ENCODE assay signal across 8 cellular contexts in genomic region chr7:93231799-93232672, GRCh38. TPM values are rescaled to one million over a fixed set of nuclear protein-coding genes. Genes with fewer than 3 reads are reported as not detected.
DNase-seq lines count a peak whose midpoint lies in the region; ATAC-seq, FAIRE-seq and TF ChIP-seq lines count a peak whose summit lies in the region.

Gene VPS50, plus strand, starts transcription at chr7:93232366. Its CDS starts 102 bp downstream, at chr7:93232468.

- POLR2A ChIA-PET in IMR-90 (lab: Charles Lee; ENCODE audit: unreplicated experiment): no interaction called here

- peak within 1 kb of the TSS; percentile 98 for H4K5ac ChIP-seq in IMR-90 (ENCODE audit: low read depth, low read length)

- peak within 1 kb of the TSS; percentile 93 for H3K9ac ChIP-seq in IMR-90 (ENCODE audit: low read depth, low read length)

- no peak within 1 kb of the TSS for H2BK15ac ChIP-seq in IMR-90 (ENCODE audit: low read depth, low read length)

- peak within 1 kb of the TSS; percentile 72; the same call in 1 of the 2 replicates for H3K23ac ChIP-seq in IMR-90 (ENCODE audit: low read depth, low read length)

- in situ Hi-C loops in IMR-90 (cut with MboI; ENCODE audit: low sequenced_read_pairs): loop anchor here (25.0 kb wide), 1 partner anchor 980 kb away; no protein-coding TSS in a partner anchor

- DNase-seq in D721Med (ENCODE audit: insufficient read length, low spot score): peak; percentile 51
- DNase-seq in IMR-90: peak; percentile 93
- DNase-seq in OCI-M1 (lab: John Stamatoyannopoulos, UW): peak; percentile 100
- DNase-seq in activated T-cell treated with anti-CD3 and anti-CD28 coated beads for 24 hours (ENCODE audit: low read depth): peak; percentile 87
- peak; percentile 98 for DNase-seq in epithelial cell of esophagus (ENCODE audit: low read depth)
- peak; percentile 72 to 84 for DNase-seq in stimulated activated CD8-positive, alpha-beta memory T cell treated with anti-CD3 and anti-CD28 coated beads, Interleukin-4, amount 100 ng/mL, for 1 hour (ENCODE audit: low read depth in 2 of 2, low spot score in 1 of 2)

- peak within 1 kb of the TSS; percentile 99 for H3K4me2 ChIP-seq in IMR-90 (ENCODE audit: low read depth, low read length)

- H2AK5ac ChIP-seq in IMR-90 (ENCODE audit: low read depth, low read length): peak within 1 kb of the TSS; percentile 66; the same call in 1 of the 2 replicates

- peak within 1 kb of the TSS; percentile 90 for H2AK9ac ChIP-seq in IMR-90 (replicated peaks; ENCODE audit: low read depth, low read length, poor library complexity)

- FAIRE-seq in D721Med (lab: Jason Lieb, UNC): no peak

- H2BK20ac ChIP-seq in IMR-90 (ENCODE audit: low read depth, low read length): no peak within 1 kb of the TSS

- H4K20me1 ChIP-seq in IMR-90 (ENCODE audit: insufficient read depth, low read length): no peaks in the 10 kb centered on the region

- no peak within 1 kb of the TSS for H2BK120ac ChIP-seq in IMR-90 (ENCODE audit: low read depth, low read length)

- H2BK5ac ChIP-seq in IMR-90 (ENCODE audit: low read depth, low read length, poor library complexity, severe bottlenecking): peak within 1 kb of the TSS; percentile 63

- H3K27ac ChIP-seq in IMR-90 (ENCODE audit: insufficient read depth, low read length): peak within 1 kb of the TSS; percentile 64

- H3K9me1 ChIP-seq in IMR-90 (ENCODE audit: insufficient read depth, low read length): peaks cover 3% of the 10 kb centered on the region; the same call in 1 of the 2 replicates

- intact Hi-C loops in IMR-90 (cut with micrococcal nuclease): no loop called here

- peaks cover 16 to 25% of the 10 kb centered on the region in 2 experiments for H3K79me1 ChIP-seq in IMR-90 (ENCODE audit: low read depth in 1 of 2, low read length in 2 of 2)

- H4K91ac ChIP-seq in IMR-90 (ENCODE audit: insufficient read depth, low read depth, low read length): peak within 1 kb of the TSS; percentile 79

- peak within 1 kb of the TSS; percentile 85 for H3K56ac ChIP-seq in IMR-90 (ENCODE audit: extremely low read depth, insufficient read depth, low read length)

- 0 out of 2 replicates have a peak within 1 kb of the TSS, but pooled peaks have one; percentile 53 for H3K18ac ChIP-seq in IMR-90 (ENCODE audit: low read depth, low read length)

- H3K27me3 ChIP-seq in IMR-90 (ENCODE audit: control insufficient read depth, insufficient read depth, low read length) (peaks cover under 1% of the 10 kb centered on the region; the same call in 1 of the 2 replicates), mononuclear cell (ENCODE audit: insufficient read depth, low read length) (no peaks in the 10 kb centered on the region)

- TF ChIP-seq RAD21 in IMR-90 (IDR thresholded peaks at IDR 0.05; ENCODE audit: low read length): no peak

- no peaks in the 10 kb centered on the region for H3K4me1 ChIP-seq in IMR-90 (ENCODE audit: control insufficient read depth, insufficient read depth, low read length)
- peaks cover 14% of the 10 kb centered on the region for H3K4me1 ChIP-seq in mononuclear cell (ENCODE audit: insufficient read depth, low read length)

- TF ChIP-seq CTCF in D721Med (IDR thresholded peaks at IDR 0.05; ENCODE audit: insufficient read depth, missing control alignments): no peak
- no peak for TF ChIP-seq CTCF in IMR-90 (conservative IDR thresholded peaks at IDR 0.05; ENCODE audit: low read depth, low read length)
- TF ChIP-seq CTCF in epithelial cell of esophagus (IDR thresholded peaks at IDR 0.05; ENCODE audit: insufficient read depth, low read depth, low read length, missing control alignments): no peak

- TF ChIP-seq POLR2A in IMR-90 (IDR thresholded peaks at IDR 0.05; ENCODE audit: low read depth, low read length): no peak

- WGBS in IMR-90 (ENCODE audit: extremely low coverage in 2 of 2, insufficient read length in 1 of 2), 2 experiments: 0% methylated on average over 9 of the region's 40 CpGs; no CpG with 5 or more reads in 1 of the 2 experiments

- H3K4ac ChIP-seq in IMR-90 (ENCODE audit: low read depth, low read length): peak within 1 kb of the TSS; percentile 85

- peak within 1 kb of the TSS; percentile 98 for H2AFZ ChIP-seq in IMR-90 (replicated peaks; ENCODE audit: low read length, poor library complexity)

- H3K36me3 ChIP-seq in IMR-90 (ENCODE audit: control insufficient read depth, insufficient read depth, low read length): no peaks in the 10 kb centered on the region

- H3K14ac ChIP-seq in IMR-90 (replicated peaks; ENCODE audit: low read depth, low read length): peak within 1 kb of the TSS; percentile 97

- ATAC-seq in GM21528 (IDR thresholded peaks at IDR 0.05; ENCODE audit: low FRiP score, unreplicated experiment) (peak; percentile 99), IMR-90 (ENCODE audit: low read depth) (peak; percentile 100)

- dilution Hi-C loops in IMR-90 (cut with HindIII; ENCODE audit: low sequenced_read_pairs, unreplicated experiment): no loop called here

- H3K9me3 ChIP-seq in IMR-90 (ENCODE audit: control insufficient read depth, insufficient read depth, low read length) (no peaks in the 10 kb centered on the region), mononuclear cell (ENCODE audit: low read depth, low read length) (no peaks in the 10 kb centered on the region)

- H3K4me3 ChIP-seq in IMR-90 (ENCODE audit: insufficient read depth, low read depth, low read length): peak within 1 kb of the TSS; percentile 80
- H3K4me3 ChIP-seq in epithelial cell of esophagus (ENCODE audit: low read length): peak within 1 kb of the TSS; percentile 85
- peak within 1 kb of the TSS; percentile 84 for H3K4me3 ChIP-seq in mononuclear cell (ENCODE audit: low read length)

- no TSS peak for BruUV-seq in IMR-90 (replicated peaks; lab: Mats Ljungman, UMichigan)

- peak within 1 kb of the TSS; percentile 89 to 100 for H4K8ac ChIP-seq in IMR-90 (ENCODE audit: low read depth in 2 of 2, low read length in 2 of 2)

- CTCF ChIA-PET in IMR-90 (lab: Yijun Ruan, JAX): interaction anchor here (1.0 to 2.2 kb wide), 2 partner anchors 10 to 139 kb away, joined by 3 to 9 read pairs; no protein-coding TSS in a partner anchor

TF ChIP-seq in IMR-90, 13 proteins besides CTCF, POLR2A, EP300 and RAD21:
- TF ChIP-seq CEBPB (IDR thresholded peaks at IDR 0.05; ENCODE audit: low read depth, low read length) (peak; percentile 25; the same call in 1 of the 2 replicates), USF2 (IDR thresholded peaks at IDR 0.05; ENCODE audit: low read depth, low read length) (peak; percentile 99), RFX5 (IDR thresholded peaks at IDR 0.05; ENCODE audit: low read depth, low read length) (no peak), RCOR1 (IDR thresholded peaks at IDR 0.05; ENCODE audit: insufficient replicate concordance, low read length) (no peak), MAZ (IDR thresholded peaks at IDR 0.05; ENCODE audit: borderline replicate concordance, low read depth, low read length) (peak; percentile 34; the same call in 1 of the 2 replicates), MAFK (IDR thresholded peaks at IDR 0.05; ENCODE audit: low read depth, low read length) (no peak), MXI1 (IDR thresholded peaks at IDR 0.05; ENCODE audit: borderline replicate concordance, low read depth, low read length) (peak; percentile 86; the same call in 1 of the 2 replicates), SMC3 (IDR thresholded peaks at IDR 0.05; ENCODE audit: low read depth, low read length) (no peak), CHD1 (IDR thresholded peaks at IDR 0.05; ENCODE audit: low read depth, low read length) (no peak), BHLHE40 (IDR thresholded peaks at IDR 0.05; ENCODE audit: low read depth, low read length) (no peak)
TF ChIP-seq in IMR-90: peak in this region for 4.

RNA-seq across cellular contexts. Expression of gene VPS50, which starts in this region (rescaled TPM):
- total RNA-seq in IMR-90 (2012; rRNA removed): 22.0 and 26.7 TPM in 2 replicates
- polyA plus RNA-seq in IMR-90 (2012; rRNA removed): 6.2 and 7.1 TPM in 2 replicates
- 1.9 and 8.0 TPM in 2 replicates for polyA plus RNA-seq in IMR-90 (2012; cell fraction: cytosol; rRNA removed)
- 1.7 and 16.4 TPM in 2 replicates for polyA plus RNA-seq in IMR-90 (2012; cell fraction: nucleus; rRNA removed; ENCODE audit: low replicate concordance)
- 27.4 TPM for total RNA-seq in mononuclear cell

Comparison
In these comparisons a context has a peak if more than half of its experiments do, and no peak if none do; other contexts are left out.
1. Peak in every context shown above with its lines: DNase-seq, ATAC-seq, H3K4me3 ChIP-seq and H3K27ac ChIP-seq.